ENCODE assay signal across 1 cellular context in genomic region chr4:56440983-56441382, GRCh38.
A peak's percentile ranks its signal among the peaks of the same experiment; 100 is the strongest.
TF ChIP-seq lines count a peak whose summit lies in the region.

No MANE protein-coding gene starts in this region.

TF ChIP-seq in A549, 52 proteins besides CTCF, POLR2A, EP300 and RAD21:
- no peak for TF ChIP-seq NFE2L2 (conservative IDR thresholded peaks at IDR 0.05; ENCODE audit: low read length)
- no peak for TF ChIP-seq CEBPB (IDR thresholded peaks at IDR 0.05)
- no peak for TF ChIP-seq ATOH8 (CRISPR knock-in tag; IDR thresholded peaks at IDR 0.05; ENCODE audit: low read depth)
- peak; percentile 58 for TF ChIP-seq MAFK (IDR thresholded peaks at IDR 0.05; ENCODE audit: partially characterized antibody)
- no peak for TF ChIP-seq MAX (IDR thresholded peaks at IDR 0.05)
- no peak for TF ChIP-seq HOXB13 (CRISPR knock-in tag; IDR thresholded peaks at IDR 0.05; ENCODE audit: low read depth)
- no peak for TF ChIP-seq HES2 (IDR thresholded peaks at IDR 0.05)
